In the genomic region with DNA sequence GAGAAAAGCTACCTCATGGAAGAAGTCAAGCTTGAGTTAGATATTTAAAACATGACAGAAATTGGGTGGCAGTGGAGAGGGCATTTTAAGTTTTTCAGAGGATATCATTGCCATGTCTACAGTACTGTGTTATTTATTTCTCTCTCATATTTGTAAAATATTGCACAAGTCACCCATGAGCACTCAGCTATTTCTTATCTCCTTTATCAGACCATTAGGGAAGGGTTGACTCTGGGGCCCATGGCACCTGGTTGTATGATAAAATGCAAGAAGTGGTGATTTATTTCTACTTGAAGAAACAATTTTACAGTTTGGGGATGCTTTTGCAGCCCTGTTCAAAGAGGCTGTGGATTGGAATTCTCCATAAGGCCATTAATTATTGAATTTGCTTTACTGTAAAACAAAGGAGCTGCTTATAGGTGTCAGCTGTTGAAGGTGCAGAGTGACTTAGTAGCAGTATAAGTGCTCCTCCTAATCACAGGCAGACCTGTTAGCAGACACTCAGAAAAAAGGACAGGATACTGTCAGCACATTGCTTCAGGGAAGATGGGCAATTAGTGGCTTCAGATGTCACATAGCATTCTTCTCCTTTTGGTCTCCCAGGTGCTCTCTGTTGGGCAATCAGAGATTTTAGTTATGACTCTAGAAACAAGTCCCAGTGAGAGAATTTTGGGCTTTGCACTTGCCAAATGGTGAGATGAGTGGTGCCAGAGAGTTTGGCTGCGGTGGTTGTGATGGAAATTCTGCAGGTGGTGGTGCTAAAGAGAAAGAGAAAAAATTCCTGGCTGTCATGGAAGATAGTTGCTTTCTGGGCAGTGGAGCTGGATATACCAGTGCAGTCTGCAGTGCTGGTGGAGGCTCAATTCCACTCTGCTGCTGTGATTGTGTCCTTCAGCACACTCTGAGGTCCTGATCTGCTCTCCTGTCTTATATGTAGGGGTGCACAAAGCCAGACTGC, we compare ENCODE assay signal across 18 cellular contexts.
"Had no signal": no experiment of that assay in that cellular context is flagged by ENCODE, and none has a peak within 500 bp of the region (broad histone marks: within the 10 kb centered on the region; RNA-seq: fewer than 3 reads in every experiment).

No MANE protein-coding gene starts in this region.

- H3K4me3 Mint-ChIP-seq: activated B cell treated with CpG ODN at 0.5 μM for 24 hours; activated CD4-positive, alpha-beta T cell treated with anti-CD3 and anti-CD28 coated beads, Interleukin-2, amount 10 ng/mL, durations not matched to agents 24 days and 14 days; activated CD8-positive, alpha-beta T cell treated with anti-CD3 and anti-CD28 coated beads for 36 hours; activated naive CD8-positive, alpha-beta T cell treated with anti-CD3 and anti-CD28 coated beads, Interleukin-2, amount 10 ng/mL, durations not matched to agents 7 days and 5 days; activated T-helper 17 cell treated with anti-CD3 and anti-CD28 coated beads, Interleukin-2, amount 50 U/mL, for 72 hours; endodermal cell; mesothelial cell of epicardium; natural killer cell treated with Interleukin-12 subunit alpha and Interleukin-12 subunit beta and Interleukin-15 and Interleukin-18, amount 100 ng/mL, for 72 hours had no signal

- H3K9me3 Mint-ChIP-seq: activated B cell treated with CpG ODN at 0.5 μM for 24 hours; activated CD4-positive, alpha-beta T cell treated with anti-CD3 and anti-CD28 coated beads, Interleukin-2, amount 10 ng/mL, durations not matched to agents 24 days and 14 days; activated CD8-positive, alpha-beta T cell treated with anti-CD3 and anti-CD28 coated beads for 36 hours; activated naive CD8-positive, alpha-beta T cell treated with anti-CD3 and anti-CD28 coated beads, Interleukin-2, amount 10 ng/mL, durations not matched to agents 7 days and 5 days; activated T-helper 17 cell treated with anti-CD3 and anti-CD28 coated beads, Interleukin-2, amount 50 U/mL, for 72 hours; endodermal cell; natural killer cell treated with Interleukin-12 subunit alpha and Interleukin-12 subunit beta and Interleukin-15 and Interleukin-18, amount 100 ng/mL, for 72 hours had no signal

- H3K36me3 Mint-ChIP-seq: activated naive CD8-positive, alpha-beta T cell treated with anti-CD3 and anti-CD28 coated beads, Interleukin-2, amount 10 ng/mL, durations not matched to agents 7 days and 5 days; mesothelial cell of epicardium; natural killer cell treated with Interleukin-12 subunit alpha and Interleukin-12 subunit beta and Interleukin-15 and Interleukin-18, amount 100 ng/mL, for 72 hours had no signal

- H3K27ac Mint-ChIP-seq: activated B cell treated with CpG ODN at 0.5 μM for 24 hours; activated CD4-positive, alpha-beta T cell treated with anti-CD3 and anti-CD28 coated beads, Interleukin-2, amount 10 ng/mL, durations not matched to agents 24 days and 14 days; activated CD8-positive, alpha-beta T cell treated with anti-CD3 and anti-CD28 coated beads for 36 hours; activated naive CD8-positive, alpha-beta T cell treated with anti-CD3 and anti-CD28 coated beads, Interleukin-2, amount 10 ng/mL, durations not matched to agents 7 days and 5 days; activated T-helper 17 cell treated with anti-CD3 and anti-CD28 coated beads, Interleukin-2, amount 50 U/mL, for 72 hours; endodermal cell; mesothelial cell of epicardium; natural killer cell treated with Interleukin-12 subunit alpha and Interleukin-12 subunit beta and Interleukin-15 and Interleukin-18, amount 100 ng/mL, for 72 hours had no signal

- H3K4me1 Mint-ChIP-seq: activated B cell treated with CpG ODN at 0.5 μM for 24 hours; activated CD4-positive, alpha-beta T cell treated with anti-CD3 and anti-CD28 coated beads, Interleukin-2, amount 10 ng/mL, durations not matched to agents 24 days and 14 days; activated naive CD8-positive, alpha-beta T cell treated with anti-CD3 and anti-CD28 coated beads, Interleukin-2, amount 10 ng/mL, durations not matched to agents 7 days and 5 days; activated T-helper 17 cell treated with anti-CD3 and anti-CD28 coated beads, Interleukin-2, amount 50 U/mL, for 72 hours; endodermal cell had no signal

- DNase-seq: activated B cell treated with CpG ODN at 0.5 μM for 24 hours; activated CD4-positive, alpha-beta T cell treated with anti-CD3 and anti-CD28 coated beads, Interleukin-2, amount 10 ng/mL, durations not matched to agents 24 days and 14 days; activated CD8-positive, alpha-beta T cell treated with anti-CD3 and anti-CD28 coated beads for 36 hours; activated naive CD4-positive, alpha-beta T cell treated with Interleukin-2 at 50 U/mL for 16 hours; activated naive CD8-positive, alpha-beta T cell treated with anti-CD3 and anti-CD28 coated beads, Interleukin-2, amount 10 ng/mL, durations not matched to agents 7 days and 5 days; activated T-cell treated with anti-CD3 and anti-CD28 coated beads, Interleukin-2, amount 50 U/mL, for 1 hour; body of pancreas; colonic mucosa; endodermal cell; foreskin fibroblast; nucleus accumbens; spleen; stimulated activated naive CD4-positive, alpha-beta T cell; T-helper 9 cell; tibial artery had no signal
